16 cellular contexts compared by ENCODE assay signal in genomic region chr6:13522639-13523038, GRCh38. TPM values are rescaled to one million over a fixed set of nuclear protein-coding genes. Genes with fewer than 3 reads are reported as not detected.
DNase-seq lines count a peak whose midpoint lies in the region; ATAC-seq and TF ChIP-seq lines count a peak whose summit lies in the region.
"Had no signal": no experiment of that assay in that cellular context is flagged by ENCODE, and none has a peak within 500 bp of the region (broad histone marks: within the 10 kb centered on the region; RNA-seq: fewer than 3 reads in every experiment).

No MANE protein-coding gene starts in this region.

- no peaks in the 10 kb centered on the region for H3K27me3 ChIP-seq in BE2C

- ATAC-seq in omental fat pad (ENCODE audit: low FRiP score) (peak; percentile 54), GM21447 (IDR thresholded peaks at IDR 0.05; ENCODE audit: unreplicated experiment) (no peak)

- H3K36me3 ChIP-seq in OCI-LY7 (ENCODE audit: insufficient read depth, low read length), result no peaks in the 10 kb centered on the region
- H3K36me3 ChIP-seq in BE2C, result no peaks in the 10 kb centered on the region
- H3K36me3 ChIP-seq: HAP-1 had no signal

- intact Hi-C loops in OCI-LY7 (cut with micrococcal nuclease; ENCODE audit: unreplicated experiment), result no loop called here

- no TSS peak for BruUV-seq in OCI-LY7 (replicated peaks; lab: Mats Ljungman, UMichigan)

- no peak overlapping the region for H3K4me3 ChIP-seq in OCI-LY7 (ENCODE audit: low read depth, low read length, poor library complexity, severe bottlenecking)
- no peak overlapping the region for H3K4me3 ChIP-seq in BE2C (ENCODE audit: low read depth, low read length)
- H3K4me3 ChIP-seq: HAP-1 had no signal

- POLR2A ChIA-PET in OCI-LY7 (lab: Charles Lee), result interaction anchor here (0.6 kb wide), 1 partner anchor 17 kb away, joined by 3 read pairs; no protein-coding TSS in a partner anchor

- CTCF ChIA-PET in OCI-LY7 (lab: Charles Lee; ENCODE audit: unreplicated experiment), result no interaction called here

- DNase-seq in CD1c-positive myeloid dendritic cell (ENCODE audit: extremely low spot score) (peak; percentile 80), OCI-LY7 (ENCODE audit: low spot score) (no peak), epithelial cell of prostate (ENCODE audit: low read depth, low spot score) (peak; percentile 10), omental fat pad (ENCODE audit: low spot score) (no peak), BE2C (no peak), NCI-H69 (lab: John Stamatoyannopoulos, UW) (no peak)
- DNase-seq in stimulated activated CD4-positive, alpha-beta T cell treated with anti-CD3 and anti-CD28 coated beads, Interleukin-12 subunit alpha, Interleukin-12 subunit beta, amount 100 ng/mL, for 4 hours, result no peak
- DNase-seq: activated CD4-positive, CD25-positive, alpha-beta regulatory T cell treated with anti-CD3 and anti-CD28 coated beads, Interleukin-2, amount 50 U/mL, for 72 hours; activated T-cell treated with anti-CD3 and anti-CD28 coated beads for 4 hours; amniotic stem cell; CD8-positive, alpha-beta memory T cell; kidney; MM.1S; stimulated activated CD4-positive, alpha-beta T cell treated with anti-CD3 and anti-CD28 coated beads, Interleukin-2, amount 100 ng/mL, for 48 hours had no signal

- no peak overlapping the region for H3K4me2 ChIP-seq in OCI-LY7 (ENCODE audit: low read length)

- H3K9me2 ChIP-seq in OCI-LY7 (ENCODE audit: insufficient read depth, low read length), result no peaks in the 10 kb centered on the region

- 0 out of 2 replicates have a peak overlapping the region, but pooled peaks have one; percentile 17 for H2AFZ ChIP-seq in OCI-LY7 (ENCODE audit: low read length)

- H3K79me2 ChIP-seq in OCI-LY7 (ENCODE audit: insufficient read depth, low read depth, low read length), result no peaks in the 10 kb centered on the region

- H4K20me1 ChIP-seq in OCI-LY7 (ENCODE audit: insufficient read depth, low read length), result no peaks in the 10 kb centered on the region

- H3K4me1 ChIP-seq in OCI-LY7 (ENCODE audit: insufficient read depth, low read length, poor library complexity, severe bottlenecking) (peaks cover 48% of the 10 kb centered on the region), BE2C (no peaks in the 10 kb centered on the region)
- H3K4me1 ChIP-seq: HAP-1 had no signal

- H3K27ac ChIP-seq in OCI-LY7 (ENCODE audit: low read depth, low read length, poor library complexity, severe bottlenecking), result no peak overlapping the region
- H3K27ac ChIP-seq in epithelial cell of prostate, result peak overlapping the region; percentile 12

- no peak for TF ChIP-seq CTCF in OCI-LY7 (conservative IDR thresholded peaks at IDR 0.05; ENCODE audit: low read length)
- no peak for TF ChIP-seq CTCF in omental fat pad (IDR thresholded peaks at IDR 0.05)
- no peak for TF ChIP-seq CTCF in BE2C (IDR thresholded peaks at IDR 0.05; ENCODE audit: low read depth, low read length)

- H3K9me3 ChIP-seq in OCI-LY7 (ENCODE audit: low read length) (no peaks in the 10 kb centered on the region), BE2C (no peaks in the 10 kb centered on the region; the same call in 1 of the 2 replicates)
- H3K9me3 ChIP-seq: HAP-1 had no signal

RNA-seq across cellular contexts. Expression of gene GFOD1, which starts 35.2 kb away (rescaled TPM):
- 19.7 and 22.6 TPM in 2 replicates for total RNA-seq in OCI-LY7 (2014; rRNA removed; shearing (Covaris generic))
- total RNA-seq in OCI-LY7 (2022) (34.4 and 35.0 TPM in 2 replicates), omental fat pad (10 to 100 TPM; 12.2 to 78.2 (median 45.7) TPM)
- 14.1 TPM for polyA plus RNA-seq in BE2C (2012; ENCODE audit: insufficient read depth, insufficient read length, low read depth)

RNA-seq across cellular contexts. Expression of gene SIRT5, which starts 51.8 kb away (rescaled TPM):
- total RNA-seq in OCI-LY7 (2014; rRNA removed; shearing (Covaris generic)), result 13.5 and 17.6 TPM in 2 replicates
- total RNA-seq in OCI-LY7 (2022), result 23.6 and 30.5 TPM in 2 replicates
- 10 to 100 TPM in 2 of 4 donors, 1 to 10 TPM in 2; 6.0 to 16.9 (median 9.7) TPM for total RNA-seq in omental fat pad
- polyA plus RNA-seq in BE2C (2012; ENCODE audit: insufficient read depth, insufficient read length, low read depth), result 6.6 TPM

Comparison
In these comparisons a context has a peak if more than half of its experiments do, and no peak if none do; other contexts are left out.
1. DNase-seq: peak in CD1c-positive myeloid dendritic cell (single experiment) and epithelial cell of prostate (single experiment); none in OCI-LY7 (single experiment), omental fat pad (single experiment), BE2C (single experiment), stimulated activated CD4-positive, alpha-beta T cell treated with anti-CD3 and anti-CD28 coated beads, Interleukin-12 subunit alpha, Interleukin-12 subunit beta, amount 100 ng/mL, for 4 hours (single experiment) and NCI-H69 (single experiment).